ENCODE assay signal across 16 cellular contexts in the genomic region with DNA sequence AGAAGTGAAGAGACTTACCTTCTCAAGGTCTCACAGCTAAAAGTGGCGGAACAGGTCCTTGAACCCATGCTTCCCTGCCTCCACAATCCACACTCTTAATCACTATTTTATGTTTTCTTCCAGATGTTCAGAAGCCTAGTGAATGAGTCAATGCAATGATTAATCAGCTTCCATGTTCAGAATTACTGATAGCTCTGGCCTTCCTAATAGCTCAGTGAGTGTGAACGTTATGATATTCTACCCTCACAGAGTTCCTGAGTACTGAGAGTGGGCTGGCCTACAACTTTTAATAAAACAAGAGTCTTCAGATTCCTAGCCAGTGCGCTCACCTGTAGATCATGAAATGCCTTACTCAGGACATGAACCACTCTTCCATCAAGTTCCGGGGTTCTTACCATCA.
"Had no signal": no experiment of that assay in that cellular context is flagged by ENCODE, and none has a peak within 500 bp of the region (broad histone marks: within the 10 kb centered on the region; RNA-seq: fewer than 3 reads in every experiment).

No MANE protein-coding gene starts in this region.

- H3K4me1 Mint-ChIP-seq: activated naive CD8-positive, alpha-beta T cell treated with anti-CD3 and anti-CD28 coated beads, Interleukin-2, amount 50 U/mL, for 24 hours; neural crest cell had no signal

- DNase-seq: activated CD4-positive, alpha-beta T cell treated with anti-CD3 and anti-CD28 coated beads for 4 hours; activated CD8-positive, alpha-beta memory T cell treated with anti-CD3 and anti-CD28 coated beads, Interleukin-2, amount 50 U/mL, for 48 hours; activated CD8-positive, alpha-beta T cell treated with anti-CD3 and anti-CD28 coated beads, Interleukin-2, amount 10 ng/mL, durations not matched to agents 7 days and 5 days; activated naive CD8-positive, alpha-beta T cell treated with anti-CD3 and anti-CD28 coated beads, Interleukin-2, amount 50 U/mL, for 24 hours; central memory CD4-positive, alpha-beta T cell; cortex of kidney; effector memory CD4-positive, alpha-beta T cell; erythroblast; left ventricle myocardium inferior; pancreas; small intestine; stomach; T-helper 1 cell; uterus; WERI-Rb-1 had no signal

- H3K4me3 Mint-ChIP-seq: activated CD8-positive, alpha-beta T cell treated with anti-CD3 and anti-CD28 coated beads, Interleukin-2, amount 10 ng/mL, durations not matched to agents 7 days and 5 days; activated naive CD8-positive, alpha-beta T cell treated with anti-CD3 and anti-CD28 coated beads, Interleukin-2, amount 50 U/mL, for 24 hours; neural crest cell had no signal

- H3K4me3 ChIP-seq: left ventricle myocardium inferior, pancreas, stomach, uterus had no signal

- H3K27me3 Mint-ChIP-seq: activated naive CD8-positive, alpha-beta T cell treated with anti-CD3 and anti-CD28 coated beads, Interleukin-2, amount 50 U/mL, for 24 hours had no signal

- H3K27ac ChIP-seq: left ventricle myocardium inferior, pancreas, stomach, uterus, WERI-Rb-1 had no signal

- FAIRE-seq: pancreas, small intestine had no signal

- H3K27ac Mint-ChIP-seq: activated CD8-positive, alpha-beta T cell treated with anti-CD3 and anti-CD28 coated beads, Interleukin-2, amount 10 ng/mL, durations not matched to agents 7 days and 5 days; activated naive CD8-positive, alpha-beta T cell treated with anti-CD3 and anti-CD28 coated beads, Interleukin-2, amount 50 U/mL, for 24 hours had no signal

- H3K4me1 ChIP-seq: left ventricle myocardium inferior, pancreas, uterus had no signal

- H3K9me3 ChIP-seq: left ventricle myocardium inferior, pancreas, stomach, uterus had no signal

- H3K36me3 ChIP-seq: left ventricle myocardium inferior, pancreas, stomach, uterus, WERI-Rb-1 had no signal

- H3K27me3 ChIP-seq: pancreas, stomach, uterus had no signal
